Comparison of ENCODE assay signal across 19 cellular contexts in genomic region chr2:121120411-121120810, GRCh38.
"Had no signal": no experiment of that assay in that cellular context is flagged by ENCODE, and none has a peak within 500 bp of the region (broad histone marks: within the 10 kb centered on the region; RNA-seq: fewer than 3 reads in every experiment).

No MANE protein-coding gene starts in this region.

- DNase-seq: colonic mucosa; cortex of kidney; dermis blood vessel endothelial cell; dorsolateral prefrontal cortex; effector CD4-positive, alpha-beta T cell; effector CD8-positive, alpha-beta T cell; effector memory CD4-positive, alpha-beta T cell; effector memory CD8-positive, alpha-beta T cell; endodermal cell; erythroblast; esophagus squamous epithelium; foreskin fibroblast; foreskin keratinocyte; foreskin melanocyte; gastrocnemius medialis; glutamatergic neuron; head of caudate nucleus; heart left ventricle; heart right ventricle had no signal
